In genomic region chr15:101054116-101054515, GRCh38 we compare ENCODE assay signal across 19 cellular contexts.
"Had no signal": no experiment of that assay in that cellular context is flagged by ENCODE, and none has a peak within 500 bp of the region (broad histone marks: within the 10 kb centered on the region; RNA-seq: fewer than 3 reads in every experiment).

No MANE protein-coding gene starts in this region.

- FAIRE-seq: colon, endometrium, frontal cortex, urothelium cell line had no signal

- H3K36me3 Mint-ChIP-seq: naive thymus-derived CD4-positive, alpha-beta T cell had no signal

- ATAC-seq: activated T-cell treated with anti-CD3 and anti-CD28 coated beads, Interleukin-2, amount 50 U/mL, for 4 hours; body of pancreas; naive thymus-derived CD4-positive, alpha-beta T cell; sciatic nerve; stimulated activated memory B cell treated with anti-CD40 and anti-IgM and Interleukin-4, amounts not matched to agents 10 μg/mL and 1 μg/mL and 100 μg/mL, for 72 hours; T-helper 17 cell had no signal

- H3K27ac ChIP-seq: body of pancreas, neutrophil, tibial artery, VCaP had no signal

- H3K4me3 ChIP-seq: body of pancreas, tibial artery had no signal

- H3K27me3 Mint-ChIP-seq: stimulated activated memory B cell treated with anti-CD40 and anti-IgM and Interleukin-4, amounts not matched to agents 10 μg/mL and 1 μg/mL and 100 μg/mL, for 72 hours had no signal

- H3K4me3 Mint-ChIP-seq: activated naive CD4-positive, alpha-beta T cell treated with anti-CD3 and anti-CD28 coated beads for 36 hours; activated T-cell treated with anti-CD3 and anti-CD28 coated beads, Interleukin-2, amount 50 U/mL, for 4 hours; naive thymus-derived CD4-positive, alpha-beta T cell; stimulated activated memory B cell treated with anti-CD40 and anti-IgM and Interleukin-4, amounts not matched to agents 10 μg/mL and 1 μg/mL and 100 μg/mL, for 72 hours; T-helper 17 cell had no signal

- H3K27me3 ChIP-seq: body of pancreas, neutrophil, tibial artery had no signal

- H3K4me1 ChIP-seq: body of pancreas, tibial artery had no signal

- H3K4me1 Mint-ChIP-seq: naive thymus-derived CD4-positive, alpha-beta T cell; stimulated activated memory B cell treated with anti-CD40 and anti-IgM and Interleukin-4, amounts not matched to agents 10 μg/mL and 1 μg/mL and 100 μg/mL, for 72 hours; T-helper 17 cell had no signal

- H3K9me3 ChIP-seq: body of pancreas, neutrophil, tibial artery had no signal

- H3K9me3 Mint-ChIP-seq: activated naive CD4-positive, alpha-beta T cell treated with anti-CD3 and anti-CD28 coated beads for 36 hours; activated T-cell treated with anti-CD3 and anti-CD28 coated beads, Interleukin-2, amount 50 U/mL, for 4 hours; stimulated activated memory B cell treated with anti-CD40 and anti-IgM and Interleukin-4, amounts not matched to agents 10 μg/mL and 1 μg/mL and 100 μg/mL, for 72 hours had no signal

- DNase-seq: activated CD4-positive, alpha-beta T cell treated with anti-CD3 and anti-CD28 coated beads, Interleukin-2, amount 50 U/mL, for 4 hours; activated naive CD4-positive, alpha-beta T cell treated with anti-CD3 and anti-CD28 coated beads for 36 hours; activated T-cell treated with anti-CD3 and anti-CD28 coated beads, Interleukin-2, amount 50 U/mL, for 4 hours; body of pancreas; central memory CD4-positive, alpha-beta T cell; erythroblast; mesendoderm; naive thymus-derived CD4-positive, alpha-beta T cell; stimulated activated CD4-positive, alpha-beta T cell treated with anti-CD3 and anti-CD28 coated beads, Interleukin-4, amount 100 ng/mL, for 4 hours; T-helper 17 cell had no signal

- H3K27ac Mint-ChIP-seq: activated naive CD4-positive, alpha-beta T cell treated with anti-CD3 and anti-CD28 coated beads for 36 hours; naive thymus-derived CD4-positive, alpha-beta T cell; stimulated activated memory B cell treated with anti-CD40 and anti-IgM and Interleukin-4, amounts not matched to agents 10 μg/mL and 1 μg/mL and 100 μg/mL, for 72 hours; T-helper 17 cell had no signal
